8 cellular contexts compared by ENCODE assay signal in genomic region chr9:98248737-98249474, GRCh38. TPM values are rescaled to one million over a fixed set of nuclear protein-coding genes. Genes with fewer than 3 reads are reported as not detected.
A peak's percentile ranks its signal among the peaks of the same experiment; 100 is the strongest.
DNase-seq lines count a peak whose midpoint lies in the region; ATAC-seq and TF ChIP-seq lines count a peak whose summit lies in the region.

No MANE protein-coding gene starts in this region.

- intact Hi-C loops in colonic mucosa (cut with DNase I), result no loop called here

- peak; percentile 94 for DNase-seq in BJ (ENCODE audit: low read depth)
- DNase-seq in NB4 (ENCODE audit: low read depth), result peak; percentile 94
- peak; percentile 77 for DNase-seq in colonic mucosa
- peak; percentile 64 for DNase-seq in myocyte (ENCODE audit: low read depth)
- DNase-seq in SJCRH30, result no peak
- DNase-seq in BE2C, result no peak

- ATAC-seq in GM19397 (IDR thresholded peaks at IDR 0.05; ENCODE audit: unreplicated experiment) (no peak), GM18907 (IDR thresholded peaks at IDR 0.05; ENCODE audit: unreplicated experiment) (no peak)

- H3K4me3 ChIP-seq in BJ (ENCODE audit: low read depth, low read length), result no peak overlapping the region
- H3K4me3 ChIP-seq in NB4 (ENCODE audit: low read depth, low read length), result peak overlapping the region; percentile 34
- H3K4me3 ChIP-seq in colonic mucosa, result no peak overlapping the region
- H3K4me3 ChIP-seq in SJCRH30, result no peak overlapping the region
- H3K4me3 ChIP-seq in BE2C (ENCODE audit: low read depth, low read length), result no peak overlapping the region

- TF ChIP-seq POLR2A in NB4 (IDR thresholded peaks at IDR 0.05; ENCODE audit: extremely low read depth, insufficient read length), result no peak

- peak overlapping the region; percentile 85 for H3K27ac ChIP-seq in colonic mucosa
- no peak overlapping the region for H3K27ac ChIP-seq in SJCRH30

- no peaks in the 10 kb centered on the region for H3K27me3 ChIP-seq in BJ (ENCODE audit: control insufficient read depth, insufficient read depth, low read length)
- no peaks in the 10 kb centered on the region for H3K27me3 ChIP-seq in colonic mucosa
- no peaks in the 10 kb centered on the region for H3K27me3 ChIP-seq in SJCRH30
- no peaks in the 10 kb centered on the region for H3K27me3 ChIP-seq in BE2C

- no peak for TF ChIP-seq CTCF in BJ (IDR thresholded peaks at IDR 0.05; ENCODE audit: insufficient read depth, low read depth, low read length)
- no peak for TF ChIP-seq CTCF in NB4 (IDR thresholded peaks at IDR 0.05; ENCODE audit: low read depth, low read length)
- TF ChIP-seq CTCF in colonic mucosa (IDR thresholded peaks at IDR 0.05), result no peak
- TF ChIP-seq CTCF in BE2C (IDR thresholded peaks at IDR 0.05; ENCODE audit: low read depth, low read length), result no peak

- peaks cover 27% of the 10 kb centered on the region for H3K4me1 ChIP-seq in colonic mucosa
- H3K4me1 ChIP-seq in SJCRH30, result no peaks in the 10 kb centered on the region
- no peaks in the 10 kb centered on the region for H3K4me1 ChIP-seq in BE2C

- H3K9ac ChIP-seq in colonic mucosa (ENCODE audit: low read depth in 2 of 2, low read length in 2 of 2), result peak overlapping the region in 1 of 2 donors; percentile 46

- H3K9me3 ChIP-seq in colonic mucosa (no peaks in the 10 kb centered on the region), SJCRH30 (replicated peaks) (no peaks in the 10 kb centered on the region), BE2C (no peaks in the 10 kb centered on the region)

- H3K36me3 ChIP-seq in BJ (ENCODE audit: control insufficient read depth, insufficient read depth, low read length) (peaks cover 8% of the 10 kb centered on the region), colonic mucosa (no peaks in the 10 kb centered on the region), SJCRH30 (no peaks in the 10 kb centered on the region), BE2C (no peaks in the 10 kb centered on the region)

- POLR2A ChIA-PET in BJ (lab: Charles Lee), result interaction anchor here (0.5 kb wide), 1 partner anchor 18 kb away, joined by 7 read pairs; no protein-coding TSS in a partner anchor

- CTCF ChIA-PET in BJ (lab: Yijun Ruan, JAX), result interaction anchor here (0.6 kb wide), 1 partner anchor 325 kb away, joined by 3 read pairs; no protein-coding TSS in a partner anchor

RNA-seq across cellular contexts. Expression of gene TBC1D2, which starts 6.5 kb away (rescaled TPM):
- polyA plus RNA-seq in BJ (2011; rRNA removed), result 38.8 and 70.3 TPM in 2 replicates
- 39.0 and 56.7 TPM in 2 replicates for polyA minus RNA-seq in BJ (2011; rRNA and poly(A)+ RNA removed)
- total RNA-seq in colonic mucosa, result 10 to 100 TPM; 20.1 to 26.9 TPM
- 20.2 and 25.3 TPM in 2 replicates for total RNA-seq in myocyte
- 161 TPM for polyA plus RNA-seq in myocyte (2012)
- 1.4 and 1.8 TPM in 2 replicates for total RNA-seq in SJCRH30 (2014; rRNA removed; shearing (Covaris generic))
- polyA plus RNA-seq in BE2C (2012; ENCODE audit: insufficient read depth, insufficient read length, low read depth), result 3.9 TPM

RNA-seq across cellular contexts. Expression of gene CORO2A, which starts 56.5 kb away (rescaled TPM):
- polyA plus RNA-seq in BJ (2011; rRNA removed), result 1.2 and 1.5 TPM in 2 replicates
- 1.2 and 1.6 TPM in 2 replicates for polyA minus RNA-seq in BJ (2011; rRNA and poly(A)+ RNA removed)
- 10 to 100 TPM; 53.8 to 68.1 TPM for total RNA-seq in colonic mucosa
- 0.16 and 0.78 TPM in 2 replicates for total RNA-seq in myocyte
- polyA plus RNA-seq in myocyte (2012), result 1.4 TPM
- total RNA-seq in SJCRH30 (2014; rRNA removed; shearing (Covaris generic)), result 0.55 and 0.61 TPM in 2 replicates
- 27.7 TPM for polyA plus RNA-seq in BE2C (2012; ENCODE audit: insufficient read depth, insufficient read length, low read depth)

Comparison
In these comparisons a context has a peak if more than half of its experiments do, and no peak if none do; other contexts are left out.
1. DNase-seq: peak in BJ (single experiment), NB4 (single experiment), colonic mucosa (single experiment) and myocyte (single experiment); none in SJCRH30 (0 of 2) and BE2C (single experiment).
2. RNA of gene CORO2A, which starts 56.5 kb away (total RNA-seq): 53.8 to 68.1 TPM in colonic mucosa; 0.55 to 0.61 TPM in SJCRH30 and 0.16 to 0.78 TPM in myocyte; every median in the first group is over 10 times any median in the second.